ENCODE assay signal across 32 cellular contexts in the genomic region with DNA sequence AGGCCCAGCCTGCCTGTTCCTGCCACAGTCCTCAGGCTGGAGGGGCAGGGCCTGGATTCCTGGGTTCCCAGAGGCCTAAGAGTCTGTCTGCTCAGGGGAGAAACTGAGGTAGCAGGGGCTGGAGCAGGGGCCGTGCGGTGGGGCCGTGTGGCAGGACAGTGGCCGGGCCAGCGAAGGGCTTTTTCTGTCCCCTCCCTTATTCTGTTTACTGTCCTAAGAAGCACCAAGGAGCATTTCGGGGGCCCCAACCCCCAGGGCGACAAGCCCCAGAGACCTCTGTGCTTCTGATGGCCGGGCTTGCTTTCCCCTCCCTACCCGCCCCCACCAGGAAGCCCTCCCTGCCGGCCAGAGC. TPM values are rescaled to one million over a fixed set of nuclear protein-coding genes. Genes with fewer than 3 reads are reported as not detected.
"Had no signal": no experiment of that assay in that cellular context is flagged by ENCODE, and none has a peak within 500 bp of the region (broad histone marks: within the 10 kb centered on the region; RNA-seq: fewer than 3 reads in every experiment).

No MANE protein-coding gene starts in this region.

- H3K4me3 ChIP-seq: gastrocnemius medialis, lung, mucosa of descending colon, prostate gland, right atrium auricular region, smooth muscle cell, testis, transverse colon had no signal

- H3K9me3 Mint-ChIP-seq: dendritic cell treated with granulocyte-macrophage colony-stimulating factor and Interleukin-4, amounts not matched to agents 40 ng/mL and 50 ng/mL, for 4 days; endodermal cell; natural killer cell treated with Interleukin-12 subunit alpha and Interleukin-12 subunit beta and Interleukin-15 and Interleukin-18, amount 100 ng/mL, for 72 hours; neural crest cell had no signal

- ATAC-seq: esophagus mucosa; gastrocnemius medialis; left lobe of liver; mucosa of descending colon; sciatic nerve; stimulated activated memory B cell treated with anti-CD40 and anti-IgM and Interleukin-4, amounts not matched to agents 10 μg/mL and 1 μg/mL and 100 μg/mL, for 72 hours; stimulated activated naive CD8-positive, alpha-beta T cell treated with anti-CD3 and anti-CD28 coated beads, Interleukin-15, Interleukin-2, amounts not matched to agents 100 U/mL and 50 U/mL, for 24 hours had no signal

- H3K27me3 ChIP-seq: gastrocnemius medialis, right atrium auricular region, testis, transverse colon had no signal

- H3K4me1 Mint-ChIP-seq: memory B cell; stimulated activated memory B cell treated with anti-CD40 and anti-IgM and Interleukin-4, amounts not matched to agents 10 μg/mL and 1 μg/mL and 100 μg/mL, for 72 hours had no signal

- H3K9me3 ChIP-seq: gastrocnemius medialis, mucosa of descending colon, prostate gland, right atrium auricular region, testis, transverse colon had no signal

- DNase-seq: effector CD8-positive, alpha-beta T cell; endodermal cell; foreskin fibroblast; gastrocnemius medialis; head of caudate nucleus; kidney; mucosa of descending colon; naive B cell; stimulated activated CD4-positive, alpha-beta T cell treated with anti-CD3 and anti-CD28 coated beads, Interleukin-12 subunit alpha, Interleukin-12 subunit beta, amount 100 ng/mL, for 4 hours; stimulated activated CD4-positive, alpha-beta T cell treated with anti-CD3 and anti-CD28 coated beads, Interleukin-2, amount 100 ng/mL, for 24 hours; stimulated activated CD4-positive, alpha-beta T cell treated with anti-CD3 and anti-CD28 coated beads, Interleukin-4, amount 100 ng/mL, for 4 hours; stimulated activated naive CD8-positive, alpha-beta T cell treated with anti-CD3 and anti-CD28 coated beads, Interleukin-15, Interleukin-2, amounts not matched to agents 100 U/mL and 50 U/mL, for 24 hours; substantia nigra; testis; transverse colon had no signal

- H3K27ac Mint-ChIP-seq: dendritic cell treated with granulocyte-macrophage colony-stimulating factor and Interleukin-4, amounts not matched to agents 40 ng/mL and 50 ng/mL, for 4 days; endodermal cell; memory B cell; naive B cell; natural killer cell treated with Interleukin-12 subunit alpha and Interleukin-12 subunit beta and Interleukin-15 and Interleukin-18, amount 100 ng/mL, for 72 hours; stimulated activated memory B cell treated with anti-CD40 and anti-IgM and Interleukin-4, amounts not matched to agents 10 μg/mL and 1 μg/mL and 100 μg/mL, for 72 hours had no signal

- H3K27ac ChIP-seq: epithelial cell of prostate, gastrocnemius medialis, prostate gland, right atrium auricular region, testis, transverse colon had no signal

- H3K36me3 ChIP-seq: gastrocnemius medialis, prostate gland, right atrium auricular region, transverse colon had no signal

- H3K4me2 ChIP-seq: smooth muscle cell had no signal

- H3K27me3 Mint-ChIP-seq: natural killer cell treated with Interleukin-12 subunit alpha and Interleukin-12 subunit beta and Interleukin-15 and Interleukin-18, amount 100 ng/mL, for 72 hours had no signal

- H3K4me3 Mint-ChIP-seq: dendritic cell treated with granulocyte-macrophage colony-stimulating factor and Interleukin-4, amounts not matched to agents 40 ng/mL and 50 ng/mL, for 4 days; endodermal cell; memory B cell; mesothelial cell of epicardium; natural killer cell treated with Interleukin-12 subunit alpha and Interleukin-12 subunit beta and Interleukin-15 and Interleukin-18, amount 100 ng/mL, for 72 hours; stimulated activated memory B cell treated with anti-CD40 and anti-IgM and Interleukin-4, amounts not matched to agents 10 μg/mL and 1 μg/mL and 100 μg/mL, for 72 hours had no signal

- H3K4me1 ChIP-seq: gastrocnemius medialis, prostate gland, right atrium auricular region, testis, transverse colon had no signal

- H3K36me3 Mint-ChIP-seq: memory B cell; mesothelial cell of epicardium; naive B cell; natural killer cell treated with Interleukin-12 subunit alpha and Interleukin-12 subunit beta and Interleukin-15 and Interleukin-18, amount 100 ng/mL, for 72 hours; stimulated activated memory B cell treated with anti-CD40 and anti-IgM and Interleukin-4, amounts not matched to agents 10 μg/mL and 1 μg/mL and 100 μg/mL, for 72 hours had no signal

RNA-seq across cellular contexts. Expression of a gene that starts 16.7 kb away (rescaled TPM):
- total RNA-seq: glomerular endothelial cell; left lobe of liver; natural killer cell treated with Interleukin-12 subunit alpha and Interleukin-12 subunit beta and Interleukin-15 and Interleukin-18, amount 100 ng/mL, for 72 hours had no signal

RNA-seq across cellular contexts. Expression of a gene that starts 27.8 kb away (rescaled TPM):
- total RNA-seq: endodermal cell; esophagus mucosa; gastrocnemius medialis; glomerular endothelial cell; left lobe of liver; mucosa of descending colon; natural killer cell treated with Interleukin-12 subunit alpha and Interleukin-12 subunit beta and Interleukin-15 and Interleukin-18, amount 100 ng/mL, for 72 hours; osteocyte; prostate gland; right atrium auricular region; smooth muscle cell; transverse colon; ureter had no signal
